ENCODE assay signal across 8 cellular contexts in genomic region chr1:31065310-31066217, GRCh38. TPM values are rescaled to one million over a fixed set of nuclear protein-coding genes. Genes with fewer than 3 reads are reported as not detected.
DNase-seq lines count a peak whose midpoint lies in the region; ATAC-seq and TF ChIP-seq lines count a peak whose summit lies in the region.

Gene PUM1, minus strand, starts transcription at chr1:31065717. Its CDS starts 6,151 bp downstream, at chr1:31059566.

- peak; percentile 100 for DNase-seq in DMS53 (lab: John Stamatoyannopoulos, UW)
- DNase-seq in KBM-7, result peak; percentile 98
- DNase-seq in activated T-cell treated with anti-CD3 and anti-CD28 coated beads, Interleukin-2, amount 50 U/mL, for 4 hours, result peak; percentile 98
- peak; percentile 97 to 99 for DNase-seq in stimulated activated CD8-positive, alpha-beta memory T cell treated with anti-CD3 and anti-CD28 coated beads, Interleukin-7, amount 100 ng/mL, for 4 hours (ENCODE audit: low read depth in 2 of 2)

- H3K4me1 ChIP-seq in muscle layer of duodenum (ENCODE audit: control insufficient read depth in 1 of 2, insufficient read depth in 2 of 2, low read length in 2 of 2), result peaks cover 6 to 34% of the 10 kb centered on the region in 2 donors

- ATAC-seq in GM21717 (IDR thresholded peaks at IDR 0.05; ENCODE audit: unreplicated experiment), result peak; percentile 93
- ATAC-seq in activated T-cell treated with anti-CD3 and anti-CD28 coated beads, Interleukin-2, amount 50 U/mL, for 4 hours, result peak; percentile 96 to 98
- peak; percentile 100 for ATAC-seq in esophagus mucosa

- peak within 1 kb of the TSS; percentile 100 for H3K27ac ChIP-seq in muscle layer of duodenum (ENCODE audit: low read length)

- no peaks in the 10 kb centered on the region for H3K27me3 Mint-ChIP-seq in activated T-cell treated with anti-CD3 and anti-CD28 coated beads, Interleukin-2, amount 50 U/mL, for 4 hours (ENCODE audit: low read depth)

- H3K4me3 Mint-ChIP-seq in activated T-cell treated with anti-CD3 and anti-CD28 coated beads, Interleukin-2, amount 50 U/mL, for 4 hours, result peak within 1 kb of the TSS; percentile 97

- H3K27me3 ChIP-seq in muscle layer of duodenum (ENCODE audit: low read depth, low read length), result no peaks in the 10 kb centered on the region

- no peaks in the 10 kb centered on the region for H3K9me3 Mint-ChIP-seq in activated T-cell treated with anti-CD3 and anti-CD28 coated beads, Interleukin-2, amount 50 U/mL, for 4 hours

- peaks cover 5% of the 10 kb centered on the region for H3K36me3 Mint-ChIP-seq in activated T-cell treated with anti-CD3 and anti-CD28 coated beads, Interleukin-2, amount 50 U/mL, for 4 hours (ENCODE audit: insufficient read depth)

- H3K9me3 ChIP-seq in muscle layer of duodenum (ENCODE audit: control insufficient read depth in 1 of 2, low read length in 2 of 2), result no peaks in the 10 kb centered on the region

- in situ Hi-C loops in KBM-7 (cut with MboI; ENCODE audit: low pct_unique_long_range_greater_than_20kb, low sequenced_read_pairs), result no loop called here

- H3K4me3 ChIP-seq in muscle layer of duodenum (ENCODE audit: low read depth in 1 of 2, low read length in 2 of 2), result peak within 1 kb of the TSS; percentile 68 to 94

- H3K36me3 ChIP-seq in muscle layer of duodenum (ENCODE audit: control insufficient read depth in 1 of 2, insufficient read depth in 2 of 2, low read length in 2 of 2), result peaks cover 0 to 6% of the 10 kb centered on the region in 2 donors

- H3K4me1 Mint-ChIP-seq in activated T-cell treated with anti-CD3 and anti-CD28 coated beads, Interleukin-2, amount 50 U/mL, for 4 hours (ENCODE audit: low read depth), result peaks cover 25% of the 10 kb centered on the region

TF ChIP-seq in PFSK-1, 5 proteins besides CTCF, POLR2A, EP300 and RAD21:
- TF ChIP-seq SIN3A (IDR thresholded peaks at IDR 0.05; ENCODE audit: borderline replicate concordance, insufficient read depth, low read length), result no peak; the same call in 1 of the 2 replicates
- peak; percentile 95 for TF ChIP-seq FOXP2 (optimal IDR thresholded peaks at IDR 0.05; ENCODE audit: borderline replicate concordance, extremely low read depth, extremely low read length, insufficient read depth)
- TF ChIP-seq POLR2AphosphoS5 (IDR thresholded peaks at IDR 0.05; ENCODE audit: low read depth, low read length), result peak; percentile 92
- peak; percentile 12 to 25; a peak in 1 of 4 replicates for TF ChIP-seq REST (IDR thresholded peaks at IDR 0.05; ENCODE audit: insufficient read depth in 1 of 2, low read depth in 2 of 2, low read length in 2 of 2)
- peak; percentile 66; the same call in 1 of the 2 replicates for TF ChIP-seq TAF1 (IDR thresholded peaks at IDR 0.05; ENCODE audit: borderline replicate concordance, insufficient read depth, low read length)

RNA-seq across cellular contexts. Expression of gene PUM1, which starts in this region (rescaled TPM):
- polyA plus RNA-seq in PFSK-1 (2012; ENCODE audit: insufficient read length, low read depth), result 62.6 TPM
- total RNA-seq in activated T-cell treated with anti-CD3 and anti-CD28 coated beads, Interleukin-2, amount 50 U/mL, for 4 hours, result 100 to 1,000 TPM; 104 to 113 (median 110) TPM
- total RNA-seq in esophagus mucosa, result 63.0 TPM

Comparison
In these comparisons a context has a peak if more than half of its experiments do, and no peak if none do; other contexts are left out.
1. Peak in every context shown above with its lines: DNase-seq, ATAC-seq, H3K4me3 ChIP-seq and H3K27ac ChIP-seq.